Comparison of ENCODE assay signal across 7 cellular contexts in the genomic region with DNA sequence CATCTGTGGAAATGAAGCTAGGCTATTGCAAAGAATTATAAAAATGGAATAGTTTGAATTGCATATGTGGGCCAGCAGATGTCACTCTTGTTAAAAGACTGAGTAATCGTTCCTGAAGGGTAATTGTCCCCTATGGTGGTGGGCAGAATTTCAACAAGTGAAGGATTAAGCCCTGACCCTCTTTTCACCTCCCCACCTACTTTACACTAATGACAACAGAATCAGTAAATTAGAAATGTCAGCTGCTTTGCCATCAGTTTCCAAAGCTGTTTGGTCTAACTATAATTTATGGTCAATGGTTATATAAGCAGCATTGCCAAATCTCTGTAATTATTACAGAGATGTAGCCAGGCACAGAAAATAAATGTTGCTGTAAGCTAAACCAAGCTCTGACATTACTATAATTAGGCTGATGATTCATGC.
A peak's percentile ranks its signal among the peaks of the same experiment; 100 is the strongest.
DNase-seq lines count a peak whose midpoint lies in the region; ATAC-seq and TF ChIP-seq lines count a peak whose summit lies in the region.

No MANE protein-coding gene starts in this region.

- H3K9me3 ChIP-seq in upper lobe of right lung (no peaks in the 10 kb centered on the region), gastroesophageal sphincter (no peaks in the 10 kb centered on the region)

- intact Hi-C loops in upper lobe of right lung (cut with DNase I): no loop called here

- H3K27ac ChIP-seq in upper lobe of right lung (no peak overlapping the region), gastroesophageal sphincter (no peak overlapping the region)

- TF ChIP-seq CTCF in upper lobe of right lung (IDR thresholded peaks at IDR 0.05): peak; percentile 34
- TF ChIP-seq CTCF in gastroesophageal sphincter (IDR thresholded peaks at IDR 0.05): peak in 2 of 4 experiments; percentile 10 to 19

- H3K4me1 ChIP-seq in upper lobe of right lung (no peaks in the 10 kb centered on the region), gastroesophageal sphincter (no peaks in the 10 kb centered on the region)

- 0% methylated on average over 1 of the region's 1 CpG for WGBS in gastroesophageal sphincter (ENCODE audit: low coverage in 1 of 2), 2 donors

- DNase-seq in NCI-H524 (lab: John Stamatoyannopoulos, UW): peak; percentile 15 to 66
- peak; percentile 17 for DNase-seq in epidermal melanocyte (ENCODE audit: insufficient read length, low spot score)
- no peak for DNase-seq in upper lobe of right lung
- DNase-seq in UCSD-AML1 (lab: John Stamatoyannopoulos, UW; ENCODE audit: unreplicated experiment): no peak

- no peaks in the 10 kb centered on the region for H3K36me3 ChIP-seq in upper lobe of right lung
- no peaks in the 10 kb centered on the region for H3K36me3 ChIP-seq in gastroesophageal sphincter

- H3K27me3 ChIP-seq in upper lobe of right lung (no peaks in the 10 kb centered on the region), gastroesophageal sphincter (no peaks in the 10 kb centered on the region)

- ATAC-seq in GM18873 (IDR thresholded peaks at IDR 0.05; ENCODE audit: low FRiP score, unreplicated experiment) (peak; percentile 63), HG03159 (IDR thresholded peaks at IDR 0.05; ENCODE audit: unreplicated experiment) (peak; percentile 77), upper lobe of right lung (no peak), gastroesophageal sphincter (no peak)

- H3K4me3 ChIP-seq in upper lobe of right lung (no peak overlapping the region), gastroesophageal sphincter (no peak overlapping the region)

- TF ChIP-seq EP300 in gastroesophageal sphincter (IDR thresholded peaks at IDR 0.05): no peak

- TF ChIP-seq POLR2A in gastroesophageal sphincter (IDR thresholded peaks at IDR 0.05): no peak

Comparison
In these comparisons a context has a peak if more than half of its experiments do, and no peak if none do; other contexts are left out.
1. ATAC-seq: peak in GM18873 (single experiment) and HG03159 (single experiment); none in upper lobe of right lung (single experiment) and gastroesophageal sphincter (single experiment).
2. DNase-seq: peak in NCI-H524 (2 of 2) and epidermal melanocyte (single experiment); none in upper lobe of right lung (single experiment) and UCSD-AML1 (single experiment).